In genomic region chr2:74001781-74002514, GRCh38 we compare ENCODE assay signal across 8 cellular contexts. TPM values are rescaled to one million over a fixed set of nuclear protein-coding genes. Genes with fewer than 3 reads are reported as not detected.
DNase-seq lines count a peak whose midpoint lies in the region; ATAC-seq, FAIRE-seq and TF ChIP-seq lines count a peak whose summit lies in the region.

No MANE protein-coding gene starts in this region.

- peak overlapping the region; percentile 62 for H3K4me3 Mint-ChIP-seq in activated CD4-positive, alpha-beta T cell treated with anti-CD3 and anti-CD28 coated beads for 36 hours

- H3K9me3 Mint-ChIP-seq in activated CD4-positive, alpha-beta T cell treated with anti-CD3 and anti-CD28 coated beads for 36 hours (ENCODE audit: low read depth): no peaks in the 10 kb centered on the region

- intact Hi-C loops in activated CD4-positive, alpha-beta T cell treated with anti-CD3 and anti-CD28 coated beads for 36 hours (cut with DNase I, micrococcal nuclease): loop anchor here (1.0 to 2.0 kb wide), 7 partner anchors 14 to 178 kb away; partner anchors contain the start of genes DGUOK (in 1 of the 2) and STAMBP (in 1 of the 2)

- CTCF ChIA-PET in activated CD4-positive, alpha-beta T cell treated with anti-CD3 and anti-CD28 coated beads for 36 hours (lab: Charles Lee): interaction anchor here (0.5 to 2.3 kb wide), 14 partner anchors 15 to 368 kb away, joined by 3 to 16 read pairs (median 4); partner anchors contain the start of genes DGUOK and STAMBP

- H3K9ac ChIP-seq in keratinocyte (ENCODE audit: control insufficient read depth, extremely low read depth, insufficient read depth, low read length): no peak overlapping the region

- FAIRE-seq in keratinocyte (lab: Jason Lieb, UNC): no peak

- H2AFZ ChIP-seq in keratinocyte (ENCODE audit: control insufficient read depth, low read length): no peak overlapping the region

- H3K4me1 ChIP-seq in keratinocyte (ENCODE audit: control insufficient read depth, extremely low read depth, insufficient read depth, low read length) (peaks cover 35% of the 10 kb centered on the region), thymus (ENCODE audit: control insufficient read depth, insufficient read depth, low read length) (peaks cover 9% of the 10 kb centered on the region)

- peak overlapping the region; percentile 61 for H3K27ac Mint-ChIP-seq in activated CD4-positive, alpha-beta T cell treated with anti-CD3 and anti-CD28 coated beads for 36 hours

- POLR2A ChIA-PET in activated CD4-positive, alpha-beta T cell treated with anti-CD3 and anti-CD28 coated beads for 36 hours (lab: Charles Lee): interaction anchor here (0.6 to 1.6 kb wide), 5 partner anchors 15 to 107 kb away, joined by 3 to 7 read pairs (median 3); no protein-coding TSS in a partner anchor

- peaks cover 5% of the 10 kb centered on the region for H3K9me1 ChIP-seq in keratinocyte (ENCODE audit: control insufficient read depth, extremely low read depth, insufficient read depth, low read length)

- peaks cover 71% of the 10 kb centered on the region for H3K79me2 ChIP-seq in keratinocyte (ENCODE audit: control insufficient read depth, insufficient read depth, low read length)

- peaks cover 83% of the 10 kb centered on the region for H3K4me1 Mint-ChIP-seq in activated CD4-positive, alpha-beta T cell treated with anti-CD3 and anti-CD28 coated beads for 36 hours

- no peaks in the 10 kb centered on the region for H3K27me3 Mint-ChIP-seq in activated CD4-positive, alpha-beta T cell treated with anti-CD3 and anti-CD28 coated beads for 36 hours

- peak; percentile 48 for ATAC-seq in activated CD4-positive, alpha-beta T cell treated with anti-CD3 and anti-CD28 coated beads for 36 hours
- ATAC-seq in HG02870 (IDR thresholded peaks at IDR 0.05; ENCODE audit: unreplicated experiment) (peak; percentile 29), left lobe of liver (no peak)

- peaks cover 5 to 9% of the 10 kb centered on the region in 2 experiments for H3K36me3 ChIP-seq in keratinocyte (ENCODE audit: control insufficient read depth in 2 of 2, extremely low read depth in 1 of 2, insufficient read depth in 2 of 2, low read length in 2 of 2)
- H3K36me3 ChIP-seq in thymus (ENCODE audit: control insufficient read depth, insufficient read depth): peaks cover 6% of the 10 kb centered on the region

- TF ChIP-seq CTCF in keratinocyte (optimal IDR thresholded peaks at IDR 0.05 in 1 of 3, IDR thresholded peaks at IDR 0.05 in 1 of 3, conservative IDR thresholded peaks at IDR 0.05 in 1 of 3; ENCODE audit: extremely low read depth in 1 of 3, insufficient read depth in 2 of 3, low read length in 3 of 3): no peak

- H3K36me3 Mint-ChIP-seq in activated CD4-positive, alpha-beta T cell treated with anti-CD3 and anti-CD28 coated beads for 36 hours (ENCODE audit: low read depth): peaks cover 9% of the 10 kb centered on the region

- peaks cover 31% of the 10 kb centered on the region for H4K20me1 ChIP-seq in keratinocyte (ENCODE audit: control insufficient read depth, extremely low read depth, insufficient read depth, low read length)

- 23% methylated on average over 24 of the region's 24 CpGs for WGBS in thymus

- H3K27ac ChIP-seq in keratinocyte (ENCODE audit: control insufficient read depth, insufficient read depth, low read length) (no peak overlapping the region), thymus (ENCODE audit: low read depth) (no peak overlapping the region)

- H3K4me3 ChIP-seq in keratinocyte (ENCODE audit: control insufficient read depth in 2 of 3, extremely low read depth in 1 of 3, insufficient read depth in 2 of 3, low read depth in 1 of 3, low read length in 3 of 3): peak overlapping the region in 1 of 3 experiments; percentile 59
- H3K4me3 ChIP-seq in thymus (ENCODE audit: low read length): peak overlapping the region; percentile 68

- H3K27me3 ChIP-seq in keratinocyte (ENCODE audit: control insufficient read depth, extremely low read depth, insufficient read depth, low read length) (no peaks in the 10 kb centered on the region), thymus (ENCODE audit: control insufficient read depth, insufficient read depth) (no peaks in the 10 kb centered on the region)

- DNase-seq in activated CD4-positive, alpha-beta T cell treated with anti-CD3 and anti-CD28 coated beads for 36 hours: no peak
- DNase-seq in activated CD4-positive, alpha-beta T cell treated with anti-CD3 and anti-CD28 coated beads for 4 hours: no peak
- peak; percentile 30 for DNase-seq in activated CD4-positive, CD25-positive, alpha-beta regulatory T cell treated with anti-CD3 and anti-CD28 coated beads, Interleukin-2, amount 50 U/mL, for 72 hours
- no peak for DNase-seq in keratinocyte (ENCODE audit: low read depth, low spot score)
- DNase-seq in ecto neural progenitor cell (ENCODE audit: low spot score): no peak
- DNase-seq in left lobe of liver (ENCODE audit: low spot score): no peak

- dilution Hi-C loops in keratinocyte (cut with MboI; ENCODE audit: extremely low pct_ligation_motif_present, low sequenced_read_pairs): no loop called here

- peak overlapping the region; percentile 94 for H3K4me2 ChIP-seq in keratinocyte (ENCODE audit: control insufficient read depth, extremely low read depth, insufficient read depth, low read depth, low read length)

- H3K9me3 ChIP-seq in keratinocyte (ENCODE audit: control insufficient read depth, low read depth, low read length) (no peaks in the 10 kb centered on the region), thymus (ENCODE audit: control insufficient read depth) (no peaks in the 10 kb centered on the region)

RNA-seq across cellular contexts. Expression of gene TET3, which starts 17.2 kb away (rescaled TPM):
- 10 to 100 TPM; 15.0 to 17.3 TPM for total RNA-seq in activated CD4-positive, alpha-beta T cell treated with anti-CD3 and anti-CD28 coated beads for 36 hours
- polyA plus RNA-seq in keratinocyte (1.8 to 3.2 TPM (median 2.9 TPM) in 3 replicates), thymus (4.2 TPM)
- polyA plus RNA-seq in keratinocyte (2011; ENCODE audit: low read depth): 2.4 TPM
- 1.1 and 1.5 TPM in 2 replicates for polyA plus RNA-seq in keratinocyte (2011; cell fraction: cytosol; rRNA removed)
- 8.3 and 9.1 TPM in 2 replicates for polyA plus RNA-seq in keratinocyte (2011; cell fraction: nucleus; rRNA removed)
- polyA plus RNA-seq in keratinocyte (2012; ENCODE audit: low replicate concordance): 4.1 and 5.9 TPM in 2 replicates
- 3.2 to 15.1 TPM (median 5.7 TPM) in 3 replicates for polyA minus RNA-seq in keratinocyte
- polyA minus RNA-seq in keratinocyte (2011; cell fraction: cytosol; rRNA and poly(A)+ RNA removed): 2.5 TPM
- polyA minus RNA-seq in keratinocyte (2011; cell fraction: nucleus; rRNA and poly(A)+ RNA removed): 8.2 and 13.5 TPM in 2 replicates
- 7.3 TPM for total RNA-seq in left lobe of liver
